Comparison of ENCODE assay signal across 1 cellular context in genomic region chr14:80572666-80573065, GRCh38.
TF ChIP-seq lines count a peak whose summit lies in the region.

No MANE protein-coding gene starts in this region.

TF ChIP-seq in IMR-90, 13 proteins besides CTCF, POLR2A, EP300 and RAD21 (continued from another document):
- TF ChIP-seq ELK1 (IDR thresholded peaks at IDR 0.05; ENCODE audit: borderline replicate concordance, low read depth, low read length) (no peak), MAZ (IDR thresholded peaks at IDR 0.05; ENCODE audit: borderline replicate concordance, low read depth, low read length) (no peak), FOS (IDR thresholded peaks at IDR 0.05; ENCODE audit: low read depth, low read length) (no peak), NFE2L2 (IDR thresholded peaks at IDR 0.05; ENCODE audit: low read depth, low read length) (no peak), MAFK (IDR thresholded peaks at IDR 0.05; ENCODE audit: low read depth, low read length) (no peak), BHLHE40 (IDR thresholded peaks at IDR 0.05; ENCODE audit: low read depth, low read length) (no peak), SMC3 (IDR thresholded peaks at IDR 0.05; ENCODE audit: low read depth, low read length) (no peak)
TF ChIP-seq in IMR-90: peak in this region for 0.
